31 cellular contexts compared by ENCODE assay signal in genomic region chr4:177236889-177237288, GRCh38.
"Had no signal": no experiment of that assay in that cellular context is flagged by ENCODE, and none has a peak within 500 bp of the region (broad histone marks: within the 10 kb centered on the region; RNA-seq: fewer than 3 reads in every experiment).

No MANE protein-coding gene starts in this region.

- FAIRE-seq: endothelial cell of umbilical vein, islet of Langerhans, urothelium cell line had no signal

- H3K27ac ChIP-seq: coronary artery, esophagus muscularis mucosa, foreskin keratinocyte, gastroesophageal sphincter, heart left ventricle, hepatocyte, left lung, neutrophil, prostate gland, right atrium auricular region, thoracic aorta, tibial nerve, upper lobe of left lung had no signal

- H3K36me3 ChIP-seq: esophagus muscularis mucosa, gastroesophageal sphincter, heart left ventricle, left lung, neutrophil, prostate gland, right atrium auricular region, thoracic aorta, tibial nerve, upper lobe of left lung had no signal

- H3K4me3 ChIP-seq: coronary artery, esophagus muscularis mucosa, gastroesophageal sphincter, heart left ventricle, hepatocyte, left lung, prostate gland, right atrium auricular region, smooth muscle cell, thoracic aorta, tibial nerve, upper lobe of left lung had no signal

- H3K4me1 Mint-ChIP-seq: naive thymus-derived CD8-positive, alpha-beta T cell; neural crest cell had no signal

- H3K9me3 Mint-ChIP-seq: neural crest cell had no signal

- H3K9me3 ChIP-seq: esophagus muscularis mucosa, gastroesophageal sphincter, heart left ventricle, left lung, neutrophil, prostate gland, right atrium auricular region, thoracic aorta, tibial nerve, upper lobe of left lung had no signal

- H3K27me3 ChIP-seq: esophagus muscularis mucosa, foreskin keratinocyte, gastroesophageal sphincter, heart left ventricle, hepatocyte, left lung, neutrophil, right atrium auricular region, tibial nerve, upper lobe of left lung had no signal

- DNase-seq: dermis blood vessel endothelial cell; effector memory CD4-positive, alpha-beta T cell; foreskin keratinocyte; heart left ventricle; left cardiac atrium; left lung; mesendoderm; midbrain; naive thymus-derived CD8-positive, alpha-beta T cell; stimulated activated CD4-positive, alpha-beta T cell treated with anti-CD3 and anti-CD28 coated beads, Interleukin-12 subunit alpha, Interleukin-12 subunit beta, amount 100 ng/mL, for 4 hours; stimulated activated CD4-positive, alpha-beta T cell treated with anti-CD3 and anti-CD28 coated beads, Interleukin-1b, Interleukin-23, amount 100 ng/mL, for 48 hours; stimulated activated CD4-positive, alpha-beta T cell treated with anti-CD3 and anti-CD28 coated beads, Interleukin-4, amount 100 ng/mL, for 1 hour; stimulated activated CD8-positive, alpha-beta memory T cell treated with anti-CD3 and anti-CD28 coated beads, Interleukin-4, amount 100 ng/mL, for 48 hours; stimulated activated naive CD8-positive, alpha-beta T cell treated with anti-CD3 and anti-CD28 coated beads, Interleukin-15, Interleukin-2, amounts not matched to agents 100 U/mL and 50 U/mL, for 24 hours; substantia nigra; upper lobe of left lung had no signal

- H3K36me3 Mint-ChIP-seq: naive thymus-derived CD8-positive, alpha-beta T cell had no signal

- H3K27ac Mint-ChIP-seq: naive thymus-derived CD8-positive, alpha-beta T cell had no signal

- H3K4me1 ChIP-seq: esophagus muscularis mucosa, foreskin keratinocyte, gastroesophageal sphincter, heart left ventricle, left lung, prostate gland, right atrium auricular region, tibial nerve, upper lobe of left lung had no signal

- ATAC-seq: foreskin keratinocyte; gastroesophageal sphincter; heart left ventricle; left cardiac atrium; left lung; naive thymus-derived CD8-positive, alpha-beta T cell; sciatic nerve; stimulated activated naive CD8-positive, alpha-beta T cell treated with anti-CD3 and anti-CD28 coated beads, Interleukin-15, Interleukin-2, amounts not matched to agents 100 U/mL and 50 U/mL, for 24 hours had no signal

- H2AFZ ChIP-seq: hepatocyte had no signal

- H3K4me3 Mint-ChIP-seq: naive thymus-derived CD8-positive, alpha-beta T cell; neural crest cell had no signal

- H3K79me2 ChIP-seq: hepatocyte had no signal

- H3K4me2 ChIP-seq: hepatocyte, smooth muscle cell had no signal
